14 cellular contexts compared by ENCODE assay signal in genomic region chr5:95070866-95071265, GRCh38.
DNase-seq lines count a peak whose midpoint lies in the region; ATAC-seq, FAIRE-seq and TF ChIP-seq lines count a peak whose summit lies in the region.
"Had no signal": no experiment of that assay in that cellular context is flagged by ENCODE, and none has a peak within 500 bp of the region (broad histone marks: within the 10 kb centered on the region; RNA-seq: fewer than 3 reads in every experiment).

No MANE protein-coding gene starts in this region.

- peaks cover 0 to 39% (median 0%) of the 10 kb centered on the region in 11 experiments; a peak in 8 of 22 replicates for H3K36me3 ChIP-seq in BLaER1 treated with 17β-estradiol and CSF1 and Interleukin-3, amounts not matched to agents 10 nM and 100 nM
- H3K36me3 ChIP-seq in neutrophil (no peaks in the 10 kb centered on the region), kidney (ENCODE audit: control insufficient read depth in 1 of 2, insufficient read depth in 2 of 2, low read length in 2 of 2) (no peaks in the 10 kb centered on the region)

- TF ChIP-seq POLR2A in erythroblast (IDR thresholded peaks at IDR 0.05; ENCODE audit: low read length) = no peak

- H3K27me3 Mint-ChIP-seq in WTC11 (ENCODE audit: low read depth) = no peaks in the 10 kb centered on the region

- FAIRE-seq in GM19239 (lab: Jason Lieb, UNC) (peak; percentile 39), kidney (lab: Jason Lieb, UNC) (no peak)

- H4K20me1 ChIP-seq in BLaER1 treated with 17β-estradiol and CSF1 and Interleukin-3, amounts not matched to agents 10 nM and 100 nM = peaks cover 0 to 98% (median 13%) of the 10 kb centered on the region in 11 experiments; a peak in 13 of 22 replicates

- H3K36me3 Mint-ChIP-seq in WTC11 = no peaks in the 10 kb centered on the region

- no peak overlapping the region for H3K27ac ChIP-seq in BLaER1 treated with 17β-estradiol and CSF1 and Interleukin-3, amounts not matched to agents 10 nM and 100 nM
- H3K27ac ChIP-seq in neutrophil (peak overlapping the region; percentile 70), kidney (ENCODE audit: low read depth in 2 of 2, low read length in 2 of 2) (no peak overlapping the region)
- H3K27ac ChIP-seq: C4-2B, SK-N-MC had no signal

- no peak overlapping the region for H3K4me3 Mint-ChIP-seq in WTC11
- H3K4me3 Mint-ChIP-seq: H9 had no signal

- peak overlapping the region in 7 of 11 experiments; percentile 15 to 99 (median 72); a peak in 13 of 22 replicates for H3K4me2 ChIP-seq in BLaER1 treated with 17β-estradiol and CSF1 and Interleukin-3, amounts not matched to agents 10 nM and 100 nM

- no peaks in the 10 kb centered on the region for H3K27me3 ChIP-seq in BLaER1 treated with 17β-estradiol and CSF1 and Interleukin-3, amounts not matched to agents 10 nM and 100 nM
- H3K27me3 ChIP-seq in neutrophil = no peaks in the 10 kb centered on the region

- H3K4me1 Mint-ChIP-seq in WTC11 = peaks cover 12% of the 10 kb centered on the region

- 0 out of 22 replicates have a peak, but pooled peaks cover 0 to 5% (median 0%) of the 10 kb centered on the region in 11 experiments for H3K9me3 ChIP-seq in BLaER1 treated with 17β-estradiol and CSF1 and Interleukin-3, amounts not matched to agents 10 nM and 100 nM (replicated peaks in 1 of 11)
- H3K9me3 ChIP-seq in neutrophil = no peaks in the 10 kb centered on the region
- H3K9me3 ChIP-seq in kidney (ENCODE audit: control insufficient read depth in 1 of 2, low read length in 2 of 2) = no peaks in the 10 kb centered on the region

- peaks cover 0 to 95% (median 23%) of the 10 kb centered on the region in 10 experiments; a peak in 15 of 20 replicates for H3K4me1 ChIP-seq in BLaER1 treated with 17β-estradiol and CSF1 and Interleukin-3, amounts not matched to agents 10 nM and 100 nM
- peaks cover 38 to 49% of the 10 kb centered on the region in 2 experiments for H3K4me1 ChIP-seq in neutrophil (ENCODE audit: control insufficient read depth in 1 of 2, insufficient read depth in 1 of 2, low read depth in 1 of 2, low read length in 1 of 2)
- H3K4me1 ChIP-seq in kidney (ENCODE audit: control insufficient read depth in 1 of 2, insufficient read depth in 1 of 2, low read depth in 1 of 2, low read length in 2 of 2) = no peaks in the 10 kb centered on the region

- ATAC-seq in WTC11 (peak; percentile 30; the same call in 1 of the 2 replicates), HG03097 (IDR thresholded peaks at IDR 0.05; ENCODE audit: low FRiP score, unreplicated experiment) (no peak)

- H3K9ac ChIP-seq in BLaER1 treated with 17β-estradiol and CSF1 and Interleukin-3, amounts not matched to agents 10 nM and 100 nM = no peak overlapping the region
- H3K9ac ChIP-seq in kidney (ENCODE audit: low read length in 2 of 2) = no peak overlapping the region

- CTCF ChIA-PET in WTC11 (lab: Charles Lee) = no interaction called here

- no peak for TF ChIP-seq CTCF in WTC11 (IDR thresholded peaks at IDR 0.05)
- no peak for TF ChIP-seq CTCF in neutrophil (IDR thresholded peaks at IDR 0.05)
- no peak for TF ChIP-seq CTCF in kidney (IDR thresholded peaks at IDR 0.05; ENCODE audit: borderline replicate concordance, extremely low read depth, insufficient read depth)

- H3K9me3 Mint-ChIP-seq in WTC11 = no peaks in the 10 kb centered on the region
- H3K9me3 Mint-ChIP-seq: H9 had no signal

- DNase-seq in GM19239 (ENCODE audit: insufficient read length, low spot score) (no peak), WTC11 (ENCODE audit: low spot score) (no peak), erythroblast (lab: John Stamatoyannopoulos, UW) (no peak), kidney (no peak), SK-N-DZ (ENCODE audit: low spot score) (no peak)
- DNase-seq: COR-L47, H9, NCI-H187 treated with DMSO at 0.1 percent for 48 hours, NCI-H446 had no signal

- no peak overlapping the region for H3K27ac Mint-ChIP-seq in WTC11

- intact Hi-C loops in kidney (cut with DNase I) = no loop called here

- POLR2A ChIA-PET in WTC11 (lab: Charles Lee) = no interaction called here

- no peak overlapping the region for H3K4me3 ChIP-seq in BLaER1 treated with 17β-estradiol and CSF1 and Interleukin-3, amounts not matched to agents 10 nM and 100 nM
- H3K4me3 ChIP-seq in neutrophil (ENCODE audit: low read depth in 1 of 2, low read length in 1 of 2) (no peak overlapping the region), kidney (ENCODE audit: low read length in 2 of 2) (no peak overlapping the region)
- H3K4me3 ChIP-seq: SK-N-MC had no signal

TF ChIP-seq in WTC11, 78 proteins besides CTCF, POLR2A, EP300 and RAD21 (continues in another document):
- TF ChIP-seq NR2C2 (CRISPR knock-in tag; IDR thresholded peaks at IDR 0.05) = no peak
- TF ChIP-seq HMGA2 (CRISPR knock-in tag; IDR thresholded peaks at IDR 0.05) = no peak
- TF ChIP-seq HMGXB4 (CRISPR knock-in tag; IDR thresholded peaks at IDR 0.05) = no peak
- TF ChIP-seq ZNF263 (CRISPR knock-in tag; IDR thresholded peaks at IDR 0.05; ENCODE audit: low read depth) = no peak
- no peak for TF ChIP-seq ATF1 (CRISPR knock-in tag; IDR thresholded peaks at IDR 0.05)
- no peak for TF ChIP-seq ATF3 (CRISPR knock-in tag; conservative IDR thresholded peaks at IDR 0.05)
- no peak for TF ChIP-seq MXD4 (CRISPR knock-in tag; IDR thresholded peaks at IDR 0.05; ENCODE audit: borderline replicate concordance)
- TF ChIP-seq ZNF281 (CRISPR knock-in tag; IDR thresholded peaks at IDR 0.05) = no peak
- TF ChIP-seq SMAD4 (CRISPR knock-in tag; IDR thresholded peaks at IDR 0.05) = no peak
- TF ChIP-seq ZNF512 (CRISPR knock-in tag; IDR thresholded peaks at IDR 0.05; ENCODE audit: borderline replicate concordance) = no peak
- no peak for TF ChIP-seq CREM (CRISPR knock-in tag; IDR thresholded peaks at IDR 0.05)
- TF ChIP-seq ZBTB43 (CRISPR knock-in tag; IDR thresholded peaks at IDR 0.05) = no peak
